Comparison of ENCODE assay signal across 17 cellular contexts in genomic region chr2:120774557-120775160, GRCh38. TPM values are rescaled to one million over a fixed set of nuclear protein-coding genes. Genes with fewer than 3 reads are reported as not detected.
DNase-seq lines count a peak whose midpoint lies in the region; ATAC-seq, FAIRE-seq and TF ChIP-seq lines count a peak whose summit lies in the region.
"Had no signal": no experiment of that assay in that cellular context is flagged by ENCODE, and none has a peak within 500 bp of the region (broad histone marks: within the 10 kb centered on the region; RNA-seq: fewer than 3 reads in every experiment).

No MANE protein-coding gene starts in this region.

- FAIRE-seq in keratinocyte (lab: Jason Lieb, UNC): no peak

- no peak for TF ChIP-seq POLR2A in spleen (IDR thresholded peaks at IDR 0.05)

- H3K4me1 Mint-ChIP-seq in HFFc6 (ENCODE audit: low read depth): peaks cover 50% of the 10 kb centered on the region
- peaks cover 66% of the 10 kb centered on the region for H3K4me1 Mint-ChIP-seq in brain
- H3K4me1 Mint-ChIP-seq: CD4-positive, alpha-beta memory T cell had no signal

- H2AFZ ChIP-seq in keratinocyte (ENCODE audit: control insufficient read depth, low read length): no peak overlapping the region
- H2AFZ ChIP-seq: PC-9 had no signal

- peaks cover 3% of the 10 kb centered on the region for H3K27me3 Mint-ChIP-seq in HFFc6 (ENCODE audit: insufficient read depth)
- H3K27me3 Mint-ChIP-seq in brain: peaks cover 3% of the 10 kb centered on the region
- H3K27me3 Mint-ChIP-seq: CD4-positive, alpha-beta memory T cell had no signal

- H3K4me3 ChIP-seq in keratinocyte (ENCODE audit: control insufficient read depth in 2 of 3, extremely low read depth in 1 of 3, insufficient read depth in 2 of 3, low read depth in 1 of 3, low read length in 3 of 3) (no peak overlapping the region), spleen (no peak overlapping the region)
- H3K4me3 ChIP-seq: PC-9 had no signal

- peaks cover 4% of the 10 kb centered on the region for H3K4me1 ChIP-seq in keratinocyte (ENCODE audit: control insufficient read depth, extremely low read depth, insufficient read depth, low read length)
- H3K4me1 ChIP-seq in spleen: peaks cover 0 to 7% (median 0%) of the 10 kb centered on the region in 6 donors

- peak overlapping the region; percentile 69 for H3K27ac Mint-ChIP-seq in HFFc6
- H3K27ac Mint-ChIP-seq in brain: peak overlapping the region in 4 of 5 experiments; percentile 25 to 88 (median 44)
- H3K27ac Mint-ChIP-seq: CD4-positive, alpha-beta memory T cell had no signal

- no peaks in the 10 kb centered on the region for H4K20me1 ChIP-seq in keratinocyte (ENCODE audit: control insufficient read depth, extremely low read depth, insufficient read depth, low read length)

- DNase-seq in HFFc6 (peak; percentile 32), keratinocyte (ENCODE audit: low read depth, low spot score) (no peak), spleen (peak; percentile 52), OCI-M2 (lab: John Stamatoyannopoulos, UW; ENCODE audit: unreplicated experiment) (no peak)
- DNase-seq: Calu3; CD4-positive, alpha-beta memory T cell; DMS79; NCI-H1092 treated with DMSO at 0.1 percent for 48 hours; NCI-H2081 treated with DMSO at 0.1 percent for 48 hours; NCI-H510A; NCI-H82; PC-9 had no signal

- no peaks in the 10 kb centered on the region for H3K79me2 ChIP-seq in keratinocyte (ENCODE audit: control insufficient read depth, insufficient read depth, low read length)

- intact Hi-C loops in spleen (cut with DNase I; ENCODE audit: low total_unique reads): no loop called here

- H3K36me3 Mint-ChIP-seq in HFFc6 (ENCODE audit: low read depth): peaks cover 2% of the 10 kb centered on the region
- H3K36me3 Mint-ChIP-seq in brain: no peaks in the 10 kb centered on the region
- H3K36me3 Mint-ChIP-seq: CD4-positive, alpha-beta memory T cell had no signal

- no peaks in the 10 kb centered on the region for H3K9me1 ChIP-seq in keratinocyte (ENCODE audit: control insufficient read depth, extremely low read depth, insufficient read depth, low read length)

- dilution Hi-C loops in keratinocyte (cut with MboI; ENCODE audit: extremely low pct_ligation_motif_present, low sequenced_read_pairs): no loop called here

- H3K27me3 ChIP-seq in keratinocyte (ENCODE audit: control insufficient read depth, extremely low read depth, insufficient read depth, low read length) (no peaks in the 10 kb centered on the region), spleen (replicated peaks in 1 of 7) (peaks cover 0 to 10% (median 0%) of the 10 kb centered on the region in 7 donors)

- no peak overlapping the region for H3K9ac ChIP-seq in keratinocyte (ENCODE audit: control insufficient read depth, extremely low read depth, insufficient read depth, low read length)
- H3K9ac ChIP-seq: KMS-11 had no signal

- no peak overlapping the region for H3K4me2 ChIP-seq in keratinocyte (ENCODE audit: control insufficient read depth, extremely low read depth, insufficient read depth, low read depth, low read length)
- H3K4me2 ChIP-seq: KMS-11, PC-9 had no signal

- ATAC-seq in GM19351 (IDR thresholded peaks at IDR 0.05; ENCODE audit: unreplicated experiment) (no peak), HG03159 (IDR thresholded peaks at IDR 0.05; ENCODE audit: unreplicated experiment) (no peak)

- H3K36me3 ChIP-seq in keratinocyte (ENCODE audit: control insufficient read depth in 2 of 2, extremely low read depth in 1 of 2, insufficient read depth in 2 of 2, low read length in 2 of 2): no peaks in the 10 kb centered on the region
- no peaks in the 10 kb centered on the region for H3K36me3 ChIP-seq in spleen

- H3K4me3 Mint-ChIP-seq in HFFc6 (no peak overlapping the region; the same call in 1 of the 2 replicates), brain (no peak overlapping the region)
- H3K4me3 Mint-ChIP-seq: CD4-positive, alpha-beta memory T cell had no signal

- no peaks in the 10 kb centered on the region for H3K9me3 ChIP-seq in keratinocyte (ENCODE audit: control insufficient read depth, low read depth, low read length)
- no peaks in the 10 kb centered on the region for H3K9me3 ChIP-seq in spleen

- TF ChIP-seq CTCF in HFFc6 (IDR thresholded peaks at IDR 0.05) (no peak), brain (conservative IDR thresholded peaks at IDR 0.05) (no peak), keratinocyte (optimal IDR thresholded peaks at IDR 0.05 in 1 of 3, IDR thresholded peaks at IDR 0.05 in 1 of 3, conservative IDR thresholded peaks at IDR 0.05 in 1 of 3; ENCODE audit: extremely low read depth in 1 of 3, insufficient read depth in 2 of 3, low read length in 3 of 3) (peak in 2 of 3 experiments; percentile 41 to 53), spleen (IDR thresholded peaks at IDR 0.05 in 8 of 11, conservative IDR thresholded peaks at IDR 0.05 in 3 of 11) (no peak)

- H3K27ac ChIP-seq in keratinocyte (ENCODE audit: control insufficient read depth, insufficient read depth, low read length): no peak overlapping the region
- H3K27ac ChIP-seq in spleen: no peak overlapping the region
- H3K27ac ChIP-seq: KMS-11, PC-9 had no signal

- WGBS in spleen, 5 donors: 76 to 93% (median 82%) methylated on average over 5 of the region's 5 CpGs

- H3K9me3 Mint-ChIP-seq in HFFc6: no peaks in the 10 kb centered on the region
- H3K9me3 Mint-ChIP-seq in brain: no peaks in the 10 kb centered on the region

RNA-seq across cellular contexts. Expression of gene GLI2, which starts 39.0 kb away (rescaled TPM):
- total RNA-seq in HFFc6 (2021; fragmentation: NEBNext Ultra II Directional; extraction: Animal tissue kit (Norgen Biotek cat#: 25700)): 10 to 100 TPM; 40.2 to 46.1 (median 41.9) TPM
- polyA plus RNA-seq in brain (ENCODE audit: insufficient read depth, low read depth, low replicate concordance) (0.37 TPM), keratinocyte (0.04 to 0.06 TPM (median 0.05 TPM) in 3 replicates), spleen (under 1 TPM; 0.22 to 0.32 (median 0.23) TPM)
- not detected for polyA plus RNA-seq in keratinocyte (2011; ENCODE audit: low read depth)
- polyA plus RNA-seq in keratinocyte (2011; cell fraction: cytosol; rRNA removed): 0.02 and 0.04 TPM in 2 replicates
- 0.25 and 0.39 TPM in 2 replicates for polyA plus RNA-seq in keratinocyte (2011; cell fraction: nucleus; rRNA removed)
- 0.10 TPM in 1 of 2 replicates, not detected in the other for polyA plus RNA-seq in keratinocyte (2012; ENCODE audit: low replicate concordance)
- polyA minus RNA-seq in keratinocyte: 0.07 to 0.67 TPM (median 0.16 TPM) in 3 replicates
- polyA minus RNA-seq in keratinocyte (2011; cell fraction: cytosol; rRNA and poly(A)+ RNA removed): not detected
- 0.31 and 0.74 TPM in 2 replicates for polyA minus RNA-seq in keratinocyte (2011; cell fraction: nucleus; rRNA and poly(A)+ RNA removed)
- 10 to 100 TPM in 1 of 7 donors, 1 to 10 TPM in 5, under 1 TPM in 1; 0.51 to 10.6 (median 1.7) TPM for total RNA-seq in spleen
- total RNA-seq: CD4-positive, alpha-beta memory T cell; G401 had no signal
- polyA plus RNA-seq: CD4-positive, alpha-beta memory T cell had no signal

Comparison
In these comparisons a context has a peak if more than half of its experiments do, and no peak if none do; other contexts are left out.
1. DNase-seq: peak in HFFc6 (single experiment) and spleen (single experiment); none in keratinocyte (single experiment) and OCI-M2 (single experiment).
2. CTCF ChIP-seq: peak in keratinocyte (2 of 3); none in HFFc6 (single experiment), brain (0 of 2) and spleen (0 of 11).